12 cellular contexts compared by ENCODE assay signal in genomic region chr9:94339657-94340056, GRCh38. TPM values are rescaled to one million over a fixed set of nuclear protein-coding genes. Genes with fewer than 3 reads are reported as not detected.
DNase-seq lines count a peak whose midpoint lies in the region; ATAC-seq and TF ChIP-seq lines count a peak whose summit lies in the region.
"Not testable (repeated sequence)": the region's sequence is repeated elsewhere in the genome, so short reads cannot be mapped to it uniquely, and the experiment has no call there.
"Had no signal": no experiment of that assay in that cellular context is flagged by ENCODE, and none has a peak within 500 bp of the region (broad histone marks: within the 10 kb centered on the region; RNA-seq: fewer than 3 reads in every experiment).

No MANE protein-coding gene starts in this region.

- not testable (repeated sequence) for H3K27ac ChIP-seq in coronary artery; endodermal cell (ENCODE audit: low read depth, low read length); upper lobe of right lung

- H3K4me3 ChIP-seq in coronary artery; endodermal cell (ENCODE audit: low read length); upper lobe of right lung: not testable (repeated sequence)

- peak overlapping the region; percentile 28 for H3K4me3 Mint-ChIP-seq in endodermal cell

- H3K27me3 ChIP-seq in endodermal cell (ENCODE audit: control insufficient read depth, insufficient read depth, low read length, poor library complexity, severe bottlenecking); upper lobe of right lung: not testable (repeated sequence)

- H3K27me3 Mint-ChIP-seq in endodermal cell (ENCODE audit: insufficient read depth): not testable (repeated sequence)

- H3K9me3 Mint-ChIP-seq in endodermal cell: not testable (repeated sequence)

- H3K36me3 ChIP-seq in endodermal cell (ENCODE audit: control insufficient read depth, insufficient read depth, low read length); upper lobe of right lung: not testable (repeated sequence)

- H3K36me3 Mint-ChIP-seq in endodermal cell (ENCODE audit: low read depth): not testable (repeated sequence)

- H3K9ac ChIP-seq in endodermal cell (ENCODE audit: extremely low read depth, low read length, poor library complexity, severe bottlenecking): not testable (repeated sequence)

- ATAC-seq in upper lobe of right lung: peak; percentile 61

- intact Hi-C loops in upper lobe of right lung (cut with DNase I): not testable (repeated sequence)

- peak; percentile 1 for DNase-seq in HT1080 (ENCODE audit: low read depth)
- DNase-seq in coronary artery (ENCODE audit: low spot score): peak; percentile 22
- DNase-seq in endodermal cell, upper lobe of right lung: not testable (repeated sequence)
- DNase-seq in islet precursor cell: peak; percentile 12

- H3K27ac Mint-ChIP-seq in endodermal cell: not testable (repeated sequence)

- WGBS in endodermal cell (ENCODE audit: insufficient coverage in 1 of 2, insufficient read length in 1 of 2), 2 experiments: 92 to 100% methylated on average over 1 to 6 of the region's 6 CpGs

- H3K9me3 ChIP-seq in endodermal cell (ENCODE audit: control insufficient read depth, low read length); upper lobe of right lung: not testable (repeated sequence)

- not testable (repeated sequence) for H3K4me1 Mint-ChIP-seq in endodermal cell

- TF ChIP-seq CTCF in coronary artery (IDR thresholded peaks at IDR 0.05); endodermal cell (conservative IDR thresholded peaks at IDR 0.05); upper lobe of right lung (IDR thresholded peaks at IDR 0.05): not testable (repeated sequence)

- not testable (repeated sequence) for H3K4me1 ChIP-seq in endodermal cell (ENCODE audit: control insufficient read depth, insufficient read depth, low read length); upper lobe of right lung

RNA-seq across cellular contexts. Expression of gene NUTM2F, which starts 11.2 kb away (rescaled TPM):
- not detected in 2 replicates for total RNA-seq in HT1080 (2014; rRNA removed; shearing (Covaris generic))
- not detected in 2 replicates for polyA plus RNA-seq in HT1080 (2015; cell fraction: cytosol; rRNA removed)
- polyA plus RNA-seq in HT1080 (2015; cell fraction: nucleus; rRNA removed): not detected in 2 replicates
- total RNA-seq in endodermal cell: not detected
- polyA plus RNA-seq in endodermal cell (2013, experiment 1 of 2): 0.14 TPM
- not detected for polyA plus RNA-seq in endodermal cell (2013, experiment 2 of 2)
- total RNA-seq in upper lobe of right lung: not detected
- total RNA-seq: A673; Caco-2; Calu3; CD4-positive, alpha-beta T cell; CD8-positive, alpha-beta T cell had no signal
- polyA plus RNA-seq: AG04450, CD14-positive monocyte had no signal
